In the genomic region with DNA sequence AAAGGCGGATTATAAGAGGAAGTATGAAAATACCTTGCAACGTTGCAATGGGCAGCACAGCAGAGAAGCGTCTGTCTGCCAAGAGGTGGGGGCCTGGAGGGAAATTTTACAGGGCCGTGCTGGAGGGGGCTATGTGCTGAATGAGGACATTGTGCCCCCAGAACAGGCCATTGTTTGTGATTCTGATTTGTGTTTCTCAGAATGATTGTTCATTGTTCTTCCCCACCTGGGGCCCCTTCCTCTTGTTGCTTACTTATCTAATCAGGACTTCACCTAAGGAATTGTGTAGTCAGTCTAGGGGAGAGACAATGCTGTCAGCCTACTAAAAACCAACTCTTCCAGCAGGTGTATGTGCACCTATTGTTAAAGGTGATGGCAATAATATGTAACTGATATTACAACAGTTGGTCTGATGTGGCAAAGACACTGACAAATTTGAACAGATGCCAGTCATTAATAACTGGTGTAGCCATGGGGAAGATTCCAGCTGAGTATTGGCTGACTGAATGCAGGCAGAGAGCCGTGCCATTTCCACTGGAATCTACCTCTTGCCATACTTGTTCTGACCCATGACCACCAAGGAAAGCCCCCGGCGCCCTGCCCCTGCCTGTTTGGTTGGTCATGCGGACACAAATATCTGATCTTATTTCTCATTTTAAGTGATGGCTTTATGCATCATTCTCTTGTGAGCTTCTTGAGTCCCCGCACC, we compare ENCODE assay signal across 1 cellular context.
A peak's percentile ranks its signal among the peaks of the same experiment; 100 is the strongest.
TF ChIP-seq lines count a peak whose summit lies in the region.

No MANE protein-coding gene starts in this region.

TF ChIP-seq in GM12878, 131 proteins besides CTCF, POLR2A, EP300 and RAD21 (continues in another document):
- TF ChIP-seq SIN3A (IDR thresholded peaks at IDR 0.05; ENCODE audit: low read depth, low read length), result no peak
- TF ChIP-seq, protein P1, sequence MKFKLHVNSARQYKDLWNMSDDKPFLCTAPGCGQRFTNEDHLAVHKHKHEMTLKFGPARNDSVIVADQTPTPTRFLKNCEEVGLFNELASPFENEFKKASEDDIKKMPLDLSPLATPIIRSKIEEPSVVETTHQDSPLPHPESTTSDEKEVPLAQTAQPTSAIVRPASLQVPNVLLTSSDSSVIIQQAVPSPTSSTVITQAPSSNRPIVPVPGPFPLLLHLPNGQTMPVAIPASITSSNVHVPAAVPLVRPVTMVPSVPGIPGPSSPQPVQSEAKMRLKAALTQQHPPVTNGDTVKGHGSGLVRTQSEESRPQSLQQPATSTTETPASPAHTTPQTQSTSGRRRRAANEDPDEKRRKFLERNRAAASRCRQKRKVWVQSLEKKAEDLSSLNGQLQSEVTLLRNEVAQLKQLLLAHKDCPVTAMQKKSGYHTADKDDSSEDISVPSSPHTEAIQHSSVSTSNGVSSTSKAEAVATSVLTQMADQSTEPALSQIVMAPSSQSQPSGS (IDR thresholded peaks at IDR 0.05; ENCODE audit: low read length), result no peak
- no peak for TF ChIP-seq RCOR1 (conservative IDR thresholded peaks at IDR 0.05; ENCODE audit: low read depth, low read length)
- no peak for TF ChIP-seq PML (IDR thresholded peaks at IDR 0.05; ENCODE audit: low read length)
- TF ChIP-seq EED (IDR thresholded peaks at IDR 0.05; ENCODE audit: low read depth), result peak; percentile 34
- no peak for TF ChIP-seq CEBPB (IDR thresholded peaks at IDR 0.05; ENCODE audit: borderline replicate concordance in 1 of 2, low read depth in 2 of 2, low read length in 2 of 2)
- TF ChIP-seq NR2F1 (conservative IDR thresholded peaks at IDR 0.05), result peak; percentile 67; the same call in 1 of the 2 replicates
- TF ChIP-seq, protein P2, sequence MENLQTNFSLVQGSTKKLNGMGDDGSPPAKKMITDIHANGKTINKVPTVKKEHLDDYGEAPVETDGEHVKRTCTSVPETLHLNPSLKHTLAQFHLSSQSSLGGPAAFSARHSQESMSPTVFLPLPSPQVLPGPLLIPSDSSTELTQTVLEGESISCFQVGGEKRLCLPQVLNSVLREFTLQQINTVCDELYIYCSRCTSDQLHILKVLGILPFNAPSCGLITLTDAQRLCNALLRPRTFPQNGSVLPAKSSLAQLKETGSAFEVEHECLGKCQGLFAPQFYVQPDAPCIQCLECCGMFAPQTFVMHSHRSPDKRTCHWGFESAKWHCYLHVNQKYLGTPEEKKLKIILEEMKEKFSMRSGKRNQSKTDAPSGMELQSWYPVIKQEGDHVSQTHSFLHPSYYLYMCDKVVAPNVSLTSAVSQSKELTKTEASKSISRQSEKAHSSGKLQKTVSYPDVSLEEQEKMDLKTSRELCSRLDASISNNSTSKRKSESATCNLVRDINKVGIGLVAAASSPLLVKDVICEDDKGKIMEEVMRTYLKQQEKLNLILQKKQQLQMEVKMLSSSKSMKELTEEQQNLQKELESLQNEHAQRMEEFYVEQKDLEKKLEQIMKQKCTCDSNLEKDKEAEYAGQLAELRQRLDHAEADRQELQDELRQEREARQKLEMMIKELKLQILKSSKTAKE (IDR thresholded peaks at IDR 0.05; ENCODE audit: low read depth, poor library complexity, severe bottlenecking), result no peak
- TF ChIP-seq NFIC (IDR thresholded peaks at IDR 0.05; ENCODE audit: low read depth, low read length), result peak; percentile 55; the same call in 1 of the 2 replicates
- TF ChIP-seq, protein P3, sequence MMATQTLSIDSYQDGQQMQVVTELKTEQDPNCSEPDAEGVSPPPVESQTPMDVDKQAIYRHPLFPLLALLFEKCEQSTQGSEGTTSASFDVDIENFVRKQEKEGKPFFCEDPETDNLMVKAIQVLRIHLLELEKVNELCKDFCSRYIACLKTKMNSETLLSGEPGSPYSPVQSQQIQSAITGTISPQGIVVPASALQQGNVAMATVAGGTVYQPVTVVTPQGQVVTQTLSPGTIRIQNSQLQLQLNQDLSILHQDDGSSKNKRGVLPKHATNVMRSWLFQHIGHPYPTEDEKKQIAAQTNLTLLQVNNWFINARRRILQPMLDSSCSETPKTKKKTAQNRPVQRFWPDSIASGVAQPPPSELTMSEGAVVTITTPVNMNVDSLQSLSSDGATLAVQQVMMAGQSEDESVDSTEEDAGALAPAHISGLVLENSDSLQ (IDR thresholded peaks at IDR 0.05), result 0 out of 2 replicates have a peak, but pooled peaks have one; percentile 23
- no peak for TF ChIP-seq HDAC2 (IDR thresholded peaks at IDR 0.05)
- peak in 1 of 2 experiments; percentile 59; a peak in 1 of 4 replicates for TF ChIP-seq ETV6 (conservative IDR thresholded peaks at IDR 0.05 in 1 of 2, IDR thresholded peaks at IDR 0.05 in 1 of 2; ENCODE audit: borderline replicate concordance in 1 of 2, low read depth in 1 of 2)
- TF ChIP-seq, protein P4, sequence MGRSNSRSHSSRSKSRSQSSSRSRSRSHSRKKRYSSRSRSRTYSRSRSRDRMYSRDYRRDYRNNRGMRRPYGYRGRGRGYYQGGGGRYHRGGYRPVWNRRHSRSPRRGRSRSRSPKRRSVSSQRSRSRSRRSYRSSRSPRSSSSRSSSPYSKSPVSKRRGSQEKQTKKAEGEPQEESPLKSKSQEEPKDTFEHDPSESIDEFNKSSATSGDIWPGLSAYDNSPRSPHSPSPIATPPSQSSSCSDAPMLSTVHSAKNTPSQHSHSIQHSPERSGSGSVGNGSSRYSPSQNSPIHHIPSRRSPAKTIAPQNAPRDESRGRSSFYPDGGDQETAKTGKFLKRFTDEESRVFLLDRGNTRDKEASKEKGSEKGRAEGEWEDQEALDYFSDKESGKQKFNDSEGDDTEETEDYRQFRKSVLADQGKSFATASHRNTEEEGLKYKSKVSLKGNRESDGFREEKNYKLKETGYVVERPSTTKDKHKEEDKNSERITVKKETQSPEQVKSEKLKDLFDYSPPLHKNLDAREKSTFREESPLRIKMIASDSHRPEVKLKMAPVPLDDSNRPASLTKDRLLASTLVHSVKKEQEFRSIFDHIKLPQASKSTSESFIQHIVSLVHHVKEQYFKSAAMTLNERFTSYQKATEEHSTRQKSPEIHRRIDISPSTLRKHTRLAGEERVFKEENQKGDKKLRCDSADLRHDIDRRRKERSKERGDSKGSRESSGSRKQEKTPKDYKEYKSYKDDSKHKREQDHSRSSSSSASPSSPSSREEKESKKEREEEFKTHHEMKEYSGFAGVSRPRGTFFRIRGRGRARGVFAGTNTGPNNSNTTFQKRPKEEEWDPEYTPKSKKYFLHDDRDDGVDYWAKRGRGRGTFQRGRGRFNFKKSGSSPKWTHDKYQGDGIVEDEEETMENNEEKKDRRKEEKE (IDR thresholded peaks at IDR 0.05), result no peak
- peak; percentile 21 for TF ChIP-seq MEF2B (IDR thresholded peaks at IDR 0.05; ENCODE audit: partially characterized antibody, poor library complexity, severe bottlenecking)
- no peak for TF ChIP-seq KAT2A (conservative IDR thresholded peaks at IDR 0.05; ENCODE audit: control insufficient read depth, low read depth, low read length)
- TF ChIP-seq, protein P5, sequence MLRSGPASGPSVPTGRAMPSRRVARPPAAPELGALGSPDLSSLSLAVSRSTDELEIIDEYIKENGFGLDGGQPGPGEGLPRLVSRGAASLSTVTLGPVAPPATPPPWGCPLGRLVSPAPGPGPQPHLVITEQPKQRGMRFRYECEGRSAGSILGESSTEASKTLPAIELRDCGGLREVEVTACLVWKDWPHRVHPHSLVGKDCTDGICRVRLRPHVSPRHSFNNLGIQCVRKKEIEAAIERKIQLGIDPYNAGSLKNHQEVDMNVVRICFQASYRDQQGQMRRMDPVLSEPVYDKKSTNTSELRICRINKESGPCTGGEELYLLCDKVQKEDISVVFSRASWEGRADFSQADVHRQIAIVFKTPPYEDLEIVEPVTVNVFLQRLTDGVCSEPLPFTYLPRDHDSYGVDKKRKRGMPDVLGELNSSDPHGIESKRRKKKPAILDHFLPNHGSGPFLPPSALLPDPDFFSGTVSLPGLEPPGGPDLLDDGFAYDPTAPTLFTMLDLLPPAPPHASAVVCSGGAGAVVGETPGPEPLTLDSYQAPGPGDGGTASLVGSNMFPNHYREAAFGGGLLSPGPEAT (IDR thresholded peaks at IDR 0.05; ENCODE audit: low read depth), result peak; percentile 68; the same call in 1 of the 2 replicates
- TF ChIP-seq IKZF1 (conservative IDR thresholded peaks at IDR 0.05), result peak; percentile 50; the same call in 1 of the 2 replicates
- 0 out of 2 replicates have a peak, but pooled peaks have one; percentile 28 for TF ChIP-seq TCF12 (IDR thresholded peaks at IDR 0.05; ENCODE audit: low read depth, low read length)
- TF ChIP-seq SMARCA5 (IDR thresholded peaks at IDR 0.05), result no peak
- TF ChIP-seq, protein P6, sequence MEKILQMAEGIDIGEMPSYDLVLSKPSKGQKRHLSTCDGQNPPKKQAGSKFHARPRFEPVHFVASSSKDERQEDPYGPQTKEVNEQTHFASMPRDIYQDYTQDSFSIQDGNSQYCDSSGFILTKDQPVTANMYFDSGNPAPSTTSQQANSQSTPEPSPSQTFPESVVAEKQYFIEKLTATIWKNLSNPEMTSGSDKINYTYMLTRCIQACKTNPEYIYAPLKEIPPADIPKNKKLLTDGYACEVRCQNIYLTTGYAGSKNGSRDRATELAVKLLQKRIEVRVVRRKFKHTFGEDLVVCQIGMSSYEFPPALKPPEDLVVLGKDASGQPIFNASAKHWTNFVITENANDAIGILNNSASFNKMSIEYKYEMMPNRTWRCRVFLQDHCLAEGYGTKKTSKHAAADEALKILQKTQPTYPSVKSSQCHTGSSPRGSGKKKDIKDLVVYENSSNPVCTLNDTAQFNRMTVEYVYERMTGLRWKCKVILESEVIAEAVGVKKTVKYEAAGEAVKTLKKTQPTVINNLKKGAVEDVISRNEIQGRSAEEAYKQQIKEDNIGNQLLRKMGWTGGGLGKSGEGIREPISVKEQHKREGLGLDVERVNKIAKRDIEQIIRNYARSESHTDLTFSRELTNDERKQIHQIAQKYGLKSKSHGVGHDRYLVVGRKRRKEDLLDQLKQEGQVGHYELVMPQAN (conservative IDR thresholded peaks at IDR 0.05), result no peak
- TF ChIP-seq CBX5 (IDR thresholded peaks at IDR 0.05; ENCODE audit: low read depth), result no peak
- peak; percentile 57 for TF ChIP-seq CREM (IDR thresholded peaks at IDR 0.05; ENCODE audit: low read depth)
- TF ChIP-seq FOS (IDR thresholded peaks at IDR 0.05; ENCODE audit: borderline replicate concordance, extremely low read depth, insufficient read length), result no peak
- peak; percentile 47; the same call in 1 of the 2 replicates for TF ChIP-seq MTA2 (IDR thresholded peaks at IDR 0.05; ENCODE audit: low read depth)
- TF ChIP-seq BHLHE40 (IDR thresholded peaks at IDR 0.05; ENCODE audit: borderline replicate concordance in 1 of 2, low read depth in 2 of 2, low read length in 1 of 2), result peak in 1 of 2 experiments; percentile 4; a peak in 1 of 4 replicates
- no peak for TF ChIP-seq CHD4 (IDR thresholded peaks at IDR 0.05)
- no peak for TF ChIP-seq BCL11A (IDR thresholded peaks at IDR 0.05; ENCODE audit: low read depth, low read length)
- peak; percentile 55 to 59; a peak in 2 of 4 replicates for TF ChIP-seq IKZF2 (IDR thresholded peaks at IDR 0.05)
- no peak for TF ChIP-seq SP1 (IDR thresholded peaks at IDR 0.05; ENCODE audit: low read depth, low read length)
- peak; percentile 61 for TF ChIP-seq RUNX3 (IDR thresholded peaks at IDR 0.05; ENCODE audit: low read length)
- TF ChIP-seq RFX5 (IDR thresholded peaks at IDR 0.05; ENCODE audit: low read depth, low read length), result no peak
- peak; percentile 63; the same call in 1 of the 2 replicates for TF ChIP-seq TCF7 (IDR thresholded peaks at IDR 0.05; ENCODE audit: borderline replicate concordance)
- TF ChIP-seq, protein P7, sequence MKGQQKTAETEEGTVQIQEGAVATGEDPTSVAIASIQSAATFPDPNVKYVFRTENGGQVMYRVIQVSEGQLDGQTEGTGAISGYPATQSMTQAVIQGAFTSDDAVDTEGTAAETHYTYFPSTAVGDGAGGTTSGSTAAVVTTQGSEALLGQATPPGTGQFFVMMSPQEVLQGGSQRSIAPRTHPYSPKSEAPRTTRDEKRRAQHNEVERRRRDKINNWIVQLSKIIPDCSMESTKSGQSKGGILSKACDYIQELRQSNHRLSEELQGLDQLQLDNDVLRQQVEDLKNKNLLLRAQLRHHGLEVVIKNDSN (IDR thresholded peaks at IDR 0.05; ENCODE audit: borderline replicate concordance, extremely low read length, insufficient read depth, low read depth, low read length), result no peak
- TF ChIP-seq ZNF384 (IDR thresholded peaks at IDR 0.05; ENCODE audit: borderline replicate concordance, low read depth, low read length), result no peak
- TF ChIP-seq, protein P8, sequence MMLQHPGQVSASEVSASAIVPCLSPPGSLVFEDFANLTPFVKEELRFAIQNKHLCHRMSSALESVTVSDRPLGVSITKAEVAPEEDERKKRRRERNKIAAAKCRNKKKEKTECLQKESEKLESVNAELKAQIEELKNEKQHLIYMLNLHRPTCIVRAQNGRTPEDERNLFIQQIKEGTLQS (IDR thresholded peaks at IDR 0.05; ENCODE audit: borderline replicate concordance, extremely low read depth, low read depth, low read length), result no peak
- TF ChIP-seq, protein P9, sequence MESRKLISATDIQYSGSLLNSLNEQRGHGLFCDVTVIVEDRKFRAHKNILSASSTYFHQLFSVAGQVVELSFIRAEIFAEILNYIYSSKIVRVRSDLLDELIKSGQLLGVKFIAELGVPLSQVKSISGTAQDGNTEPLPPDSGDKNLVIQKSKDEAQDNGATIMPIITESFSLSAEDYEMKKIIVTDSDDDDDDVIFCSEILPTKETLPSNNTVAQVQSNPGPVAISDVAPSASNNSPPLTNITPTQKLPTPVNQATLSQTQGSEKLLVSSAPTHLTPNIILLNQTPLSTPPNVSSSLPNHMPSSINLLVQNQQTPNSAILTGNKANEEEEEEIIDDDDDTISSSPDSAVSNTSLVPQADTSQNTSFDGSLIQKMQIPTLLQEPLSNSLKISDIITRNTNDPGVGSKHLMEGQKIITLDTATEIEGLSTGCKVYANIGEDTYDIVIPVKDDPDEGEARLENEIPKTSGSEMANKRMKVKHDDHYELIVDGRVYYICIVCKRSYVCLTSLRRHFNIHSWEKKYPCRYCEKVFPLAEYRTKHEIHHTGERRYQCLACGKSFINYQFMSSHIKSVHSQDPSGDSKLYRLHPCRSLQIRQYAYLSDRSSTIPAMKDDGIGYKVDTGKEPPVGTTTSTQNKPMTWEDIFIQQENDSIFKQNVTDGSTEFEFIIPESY (IDR thresholded peaks at IDR 0.05), result no peak
- TF ChIP-seq, protein P10, sequence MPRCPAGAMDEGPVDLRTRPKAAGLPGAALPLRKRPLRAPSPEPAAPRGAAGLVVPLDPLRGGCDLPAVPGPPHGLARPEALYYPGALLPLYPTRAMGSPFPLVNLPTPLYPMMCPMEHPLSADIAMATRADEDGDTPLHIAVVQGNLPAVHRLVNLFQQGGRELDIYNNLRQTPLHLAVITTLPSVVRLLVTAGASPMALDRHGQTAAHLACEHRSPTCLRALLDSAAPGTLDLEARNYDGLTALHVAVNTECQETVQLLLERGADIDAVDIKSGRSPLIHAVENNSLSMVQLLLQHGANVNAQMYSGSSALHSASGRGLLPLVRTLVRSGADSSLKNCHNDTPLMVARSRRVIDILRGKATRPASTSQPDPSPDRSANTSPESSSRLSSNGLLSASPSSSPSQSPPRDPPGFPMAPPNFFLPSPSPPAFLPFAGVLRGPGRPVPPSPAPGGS (IDR thresholded peaks at IDR 0.05; ENCODE audit: borderline replicate concordance, insufficient read depth, low read depth, low read length, poor library complexity, severe bottlenecking), result peak; percentile 10
- TF ChIP-seq, protein P11, sequence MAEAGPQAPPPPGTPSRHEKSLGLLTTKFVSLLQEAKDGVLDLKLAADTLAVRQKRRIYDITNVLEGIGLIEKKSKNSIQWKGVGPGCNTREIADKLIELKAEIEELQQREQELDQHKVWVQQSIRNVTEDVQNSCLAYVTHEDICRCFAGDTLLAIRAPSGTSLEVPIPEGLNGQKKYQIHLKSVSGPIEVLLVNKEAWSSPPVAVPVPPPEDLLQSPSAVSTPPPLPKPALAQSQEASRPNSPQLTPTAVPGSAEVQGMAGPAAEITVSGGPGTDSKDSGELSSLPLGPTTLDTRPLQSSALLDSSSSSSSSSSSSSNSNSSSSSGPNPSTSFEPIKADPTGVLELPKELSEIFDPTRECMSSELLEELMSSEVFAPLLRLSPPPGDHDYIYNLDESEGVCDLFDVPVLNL (IDR thresholded peaks at IDR 0.05; ENCODE audit: low read depth, low read length), result no peak
- TF ChIP-seq ATF7 (IDR thresholded peaks at IDR 0.05; ENCODE audit: low read depth), result peak; percentile 37; the same call in 1 of the 2 replicates
- no peak for TF ChIP-seq LARP7 (IDR thresholded peaks at IDR 0.05)
- peak; percentile 77 for TF ChIP-seq JUNB (IDR thresholded peaks at IDR 0.05)
